ENCODE assay signal across 8 cellular contexts in genomic region chr1:165828581-165829329, GRCh38. TPM values are rescaled to one million over a fixed set of nuclear protein-coding genes. Genes with fewer than 3 reads are reported as not detected.
DNase-seq lines count a peak whose midpoint lies in the region; ATAC-seq and TF ChIP-seq lines count a peak whose summit lies in the region.

No MANE protein-coding gene starts in this region.

- H3K4me3 ChIP-seq in CD4-positive, CD25-positive, alpha-beta regulatory T cell (ENCODE audit: low read depth, low read length), result peak overlapping the region; percentile 93
- H3K4me3 ChIP-seq in fibroblast of the aortic adventitia (ENCODE audit: low read depth, low read length), result peak overlapping the region; percentile 87
- peak overlapping the region; percentile 76 to 91 for H3K4me3 ChIP-seq in vagina

- H3K4me3 Mint-ChIP-seq in CD4-positive, CD25-positive, alpha-beta regulatory T cell, result peak overlapping the region; percentile 94 to 96 (median 94)
- peak overlapping the region; percentile 94 for H3K4me3 Mint-ChIP-seq in activated T-cell treated with anti-CD3 and anti-CD28 coated beads, Interleukin-2, amount 50 U/mL, for 24 hours
- peak overlapping the region; percentile 83 to 96 (median 94) for H3K4me3 Mint-ChIP-seq in naive thymus-derived CD8-positive, alpha-beta T cell

- H3K27me3 ChIP-seq in CD4-positive, CD25-positive, alpha-beta regulatory T cell (ENCODE audit: control insufficient read depth, insufficient read depth, low read length), result no peaks in the 10 kb centered on the region
- no peaks in the 10 kb centered on the region for H3K27me3 ChIP-seq in vagina

- H3K27ac Mint-ChIP-seq in CD4-positive, CD25-positive, alpha-beta regulatory T cell, result peak overlapping the region; percentile 68 to 90 (median 88)
- H3K27ac Mint-ChIP-seq in activated T-cell treated with anti-CD3 and anti-CD28 coated beads, Interleukin-2, amount 50 U/mL, for 24 hours, result peak overlapping the region; percentile 94
- peak overlapping the region; percentile 10 to 93 (median 84) for H3K27ac Mint-ChIP-seq in naive thymus-derived CD8-positive, alpha-beta T cell

- TF ChIP-seq CTCF in fibroblast of the aortic adventitia (IDR thresholded peaks at IDR 0.05; ENCODE audit: insufficient read depth, low read length), result no peak
- TF ChIP-seq CTCF in vagina (IDR thresholded peaks at IDR 0.05), result no peak

- H3K4me1 Mint-ChIP-seq in CD4-positive, CD25-positive, alpha-beta regulatory T cell, result peaks cover 3 to 42% (median 26%) of the 10 kb centered on the region in 4 donors
- peaks cover 32% of the 10 kb centered on the region for H3K4me1 Mint-ChIP-seq in activated T-cell treated with anti-CD3 and anti-CD28 coated beads, Interleukin-2, amount 50 U/mL, for 24 hours (ENCODE audit: low read depth)
- peaks cover 9 to 23% (median 20%) of the 10 kb centered on the region in 4 donors for H3K4me1 Mint-ChIP-seq in naive thymus-derived CD8-positive, alpha-beta T cell

- H3K9me3 ChIP-seq in CD4-positive, CD25-positive, alpha-beta regulatory T cell (ENCODE audit: control insufficient read depth in 2 of 2, low read length in 2 of 2), result no peaks in the 10 kb centered on the region
- no peaks in the 10 kb centered on the region for H3K9me3 ChIP-seq in vagina

- H3K36me3 Mint-ChIP-seq in CD4-positive, CD25-positive, alpha-beta regulatory T cell, result no peaks in the 10 kb centered on the region
- peaks cover 46% of the 10 kb centered on the region for H3K36me3 Mint-ChIP-seq in activated T-cell treated with anti-CD3 and anti-CD28 coated beads, Interleukin-2, amount 50 U/mL, for 24 hours (ENCODE audit: low read depth)
- no peaks in the 10 kb centered on the region for H3K36me3 Mint-ChIP-seq in naive thymus-derived CD8-positive, alpha-beta T cell

- POLR2A ChIA-PET in naive thymus-derived CD8-positive, alpha-beta T cell (lab: Charles Lee), result interaction anchor here (0.6 to 1.8 kb wide), 2 partner anchors 18 to 60 kb away, joined by 4 to 8 read pairs; partner anchors contain the start of gene TMCO1

- H3K4me1 ChIP-seq in CD4-positive, CD25-positive, alpha-beta regulatory T cell (ENCODE audit: control insufficient read depth, insufficient read depth, low read length, poor library complexity, severe bottlenecking), result peaks cover 20% of the 10 kb centered on the region
- peaks cover 18% of the 10 kb centered on the region for H3K4me1 ChIP-seq in vagina

- no peaks in the 10 kb centered on the region for H3K36me3 ChIP-seq in CD4-positive, CD25-positive, alpha-beta regulatory T cell (ENCODE audit: control insufficient read depth, insufficient read depth, low read length)
- H3K36me3 ChIP-seq in vagina, result no peaks in the 10 kb centered on the region

- DNase-seq in CD4-positive, CD25-positive, alpha-beta regulatory T cell, result peak in 1 of 3 donors; percentile 9
- DNase-seq in NCI-H510A (lab: John Stamatoyannopoulos, UW) (peak; percentile 79), fibroblast of the aortic adventitia (ENCODE audit: low read depth) (peak; percentile 86), vagina (ENCODE audit: extremely low spot score in 2 of 2) (no peak)
- peak; percentile 61 for DNase-seq in activated T-cell treated with anti-CD3 and anti-CD28 coated beads, Interleukin-2, amount 50 U/mL, for 24 hours
- no peak for DNase-seq in naive thymus-derived CD8-positive, alpha-beta T cell

- no peak for ATAC-seq in CD4-positive, CD25-positive, alpha-beta regulatory T cell (ENCODE audit: low read depth in 2 of 2)
- ATAC-seq in GM18907 (IDR thresholded peaks at IDR 0.05; ENCODE audit: unreplicated experiment), result peak; percentile 10
- peak; percentile 8 for ATAC-seq in HG03439 (IDR thresholded peaks at IDR 0.05; ENCODE audit: unreplicated experiment)
- peak in 1 of 2 donors; percentile 2 for ATAC-seq in naive thymus-derived CD8-positive, alpha-beta T cell

- TF ChIP-seq POLR2A in vagina (IDR thresholded peaks at IDR 0.05), result no peak

- no peaks in the 10 kb centered on the region for H3K9me3 Mint-ChIP-seq in CD4-positive, CD25-positive, alpha-beta regulatory T cell
- no peaks in the 10 kb centered on the region for H3K9me3 Mint-ChIP-seq in activated T-cell treated with anti-CD3 and anti-CD28 coated beads, Interleukin-2, amount 50 U/mL, for 24 hours
- peaks cover 0 to 2% (median 0%) of the 10 kb centered on the region in 9 donors for H3K9me3 Mint-ChIP-seq in naive thymus-derived CD8-positive, alpha-beta T cell

- H3K27me3 Mint-ChIP-seq in CD4-positive, CD25-positive, alpha-beta regulatory T cell, result peaks cover 4% of the 10 kb centered on the region
- H3K27me3 Mint-ChIP-seq in activated T-cell treated with anti-CD3 and anti-CD28 coated beads, Interleukin-2, amount 50 U/mL, for 24 hours, result no peaks in the 10 kb centered on the region
- H3K27me3 Mint-ChIP-seq in naive thymus-derived CD8-positive, alpha-beta T cell, result no peaks in the 10 kb centered on the region

- peak overlapping the region; percentile 63 for H3K27ac ChIP-seq in CD4-positive, CD25-positive, alpha-beta regulatory T cell (ENCODE audit: insufficient read depth, low read length, poor library complexity, severe bottlenecking)
- H3K27ac ChIP-seq in vagina, result peak overlapping the region; percentile 72

- intact Hi-C loops in vagina (cut with DNase I), result no loop called here

RNA-seq across cellular contexts. Expression of gene UCK2, which starts 1.3 kb away (rescaled TPM):
- 5.5 TPM for total RNA-seq in CD4-positive, CD25-positive, alpha-beta regulatory T cell
- 10 to 100 TPM in 2 of 4 donors, 1 to 10 TPM in 2; 9.6 to 12.8 (median 11.2) TPM for polyA plus RNA-seq in CD4-positive, CD25-positive, alpha-beta regulatory T cell
- total RNA-seq in fibroblast of the aortic adventitia (ENCODE audit: low replicate concordance) (24.0 and 61.7 TPM in 2 replicates), vagina (49.4 TPM)
- total RNA-seq in naive thymus-derived CD8-positive, alpha-beta T cell, result 1 to 10 TPM; 2.1 to 3.5 TPM
- polyA plus RNA-seq in naive thymus-derived CD8-positive, alpha-beta T cell, result 1 to 10 TPM; 1.1 to 5.3 (median 2.3) TPM

Comparison
In these comparisons a context has a peak if more than half of its experiments do, and no peak if none do; other contexts are left out.
1. ATAC-seq: peak in GM18907 (single experiment) and HG03439 (single experiment); none in CD4-positive, CD25-positive, alpha-beta regulatory T cell (0 of 2).
2. DNase-seq: peak in NCI-H510A (single experiment), activated T-cell treated with anti-CD3 and anti-CD28 coated beads, Interleukin-2, amount 50 U/mL, for 24 hours (single experiment) and fibroblast of the aortic adventitia (single experiment); none in naive thymus-derived CD8-positive, alpha-beta T cell (0 of 10) and vagina (0 of 2).
3. Peak in every context shown above with its lines, with median percentiles within 50 percentile points of each other: H3K4me3 ChIP-seq, H3K27ac Mint-ChIP-seq and H3K4me3 Mint-ChIP-seq.